8 cellular contexts compared by ENCODE assay signal in genomic region chr2:16613475-16613874, GRCh38. TPM values are rescaled to one million over a fixed set of nuclear protein-coding genes. Genes with fewer than 3 reads are reported as not detected.
A peak's percentile ranks its signal among the peaks of the same experiment; 100 is the strongest.
DNase-seq lines count a peak whose midpoint lies in the region; ATAC-seq and TF ChIP-seq lines count a peak whose summit lies in the region.

No MANE protein-coding gene starts in this region.

- TF ChIP-seq CTCF in choroid plexus epithelial cell (conservative IDR thresholded peaks at IDR 0.05; ENCODE audit: low read depth, low read length), result peak; percentile 59

- DNase-seq in DMS153 treated with DMSO at 0.1 percent for 48 hours (lab: John Stamatoyannopoulos, UW; ENCODE audit: unreplicated experiment), result peak; percentile 62
- DNase-seq in DMS153 (lab: John Stamatoyannopoulos, UW), result no peak
- DNase-seq in NCI-H69 (lab: John Stamatoyannopoulos, UW), result peak; percentile 1
- DNase-seq in choroid plexus epithelial cell (ENCODE audit: low read depth), result peak; percentile 66
- peak; percentile 43 for DNase-seq in renal cortical epithelial cell (ENCODE audit: low read depth)

- no peak overlapping the region for H3K4me3 ChIP-seq in choroid plexus epithelial cell (ENCODE audit: low read depth, low read length)

- ATAC-seq in HG02870 (IDR thresholded peaks at IDR 0.05; ENCODE audit: unreplicated experiment), result no peak
- no peak for ATAC-seq in GM19463 (IDR thresholded peaks at IDR 0.05; ENCODE audit: unreplicated experiment)
- no peak for ATAC-seq in esophagus mucosa

RNA-seq across cellular contexts. Expression of gene CYRIA, which starts 52.2 kb away (rescaled TPM):
- total RNA-seq in renal cortical epithelial cell (9.2 and 11.6 TPM in 2 replicates), esophagus mucosa (1.3 TPM)
